Comparison of ENCODE assay signal across 32 cellular contexts in the genomic region with DNA sequence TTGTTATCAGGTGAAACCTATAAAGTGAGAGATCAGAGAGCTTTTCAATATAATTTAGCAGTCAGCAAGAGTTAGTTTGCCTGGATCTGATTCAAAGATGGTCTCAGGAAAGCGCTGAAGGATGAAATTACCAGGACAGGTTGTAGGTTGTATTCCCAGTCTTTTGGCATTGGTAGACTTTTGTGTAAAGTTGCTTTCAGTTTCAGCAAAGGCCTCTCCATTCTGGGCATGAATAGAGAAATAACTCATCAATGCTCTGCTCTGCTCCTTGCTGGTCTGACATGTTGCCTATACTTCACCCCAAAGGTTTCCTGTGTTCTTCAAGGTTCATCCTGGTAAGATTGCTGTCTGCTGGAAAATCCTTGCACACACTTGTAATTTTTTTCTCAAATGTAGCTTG.
"Had no signal": no experiment of that assay in that cellular context is flagged by ENCODE, and none has a peak within 500 bp of the region (broad histone marks: within the 10 kb centered on the region; RNA-seq: fewer than 3 reads in every experiment).

No MANE protein-coding gene starts in this region.

- H3K9me3 Mint-ChIP-seq: activated B cell treated with CpG ODN at 0.5 μM for 24 hours; activated CD8-positive, alpha-beta T cell treated with anti-CD3 and anti-CD28 coated beads for 36 hours; activated naive CD4-positive, alpha-beta T cell treated with anti-CD3 and anti-CD28 coated beads, Interleukin-2, amount 10 ng/mL, durations not matched to agents 7 days and 5 days; activated naive CD4-positive, alpha-beta T cell treated with anti-CD3 and anti-CD28 coated beads, Interleukin-2, amount 50 U/mL, for 72 hours; activated naive CD8-positive, alpha-beta T cell treated with anti-CD3 and anti-CD28 coated beads, Interleukin-2, amount 10 ng/mL, durations not matched to agents 7 days and 5 days; activated T-cell treated with anti-CD3 and anti-CD28 coated beads, Interleukin-2, amount 50 U/mL, for 72 hours; brain had no signal

- H3K36me3 Mint-ChIP-seq: activated CD8-positive, alpha-beta memory T cell treated with anti-CD3 and anti-CD28 coated beads, Interleukin-2, amount 10 ng/mL, durations not matched to agents 7 days and 5 days; activated naive CD4-positive, alpha-beta T cell treated with anti-CD3 and anti-CD28 coated beads, Interleukin-2, amount 10 ng/mL, durations not matched to agents 7 days and 5 days; activated naive CD4-positive, alpha-beta T cell treated with anti-CD3 and anti-CD28 coated beads, Interleukin-2, amount 50 U/mL, for 72 hours; activated naive CD8-positive, alpha-beta T cell treated with anti-CD3 and anti-CD28 coated beads, Interleukin-2, amount 10 ng/mL, durations not matched to agents 7 days and 5 days; brain had no signal

- H3K4me1 ChIP-seq: ascending aorta, breast epithelium, colonic mucosa had no signal

- H3K27me3 Mint-ChIP-seq: activated B cell treated with CpG ODN at 0.5 μM for 24 hours had no signal

- DNase-seq: activated B cell treated with CpG ODN at 0.5 μM for 24 hours; activated CD4-positive, alpha-beta T cell treated with anti-CD3 and anti-CD28 coated beads for 48 hours; activated CD4-positive, alpha-beta T cell treated with anti-CD3 and anti-CD28 coated beads, Interleukin-2, amount 50 U/mL, for 1 hour; activated CD4-positive, alpha-beta T cell treated with anti-CD3 and anti-CD28 coated beads, Interleukin-2, amount 50 U/mL, for 48 hours; activated CD8-positive, alpha-beta memory T cell treated with anti-CD3 and anti-CD28 coated beads, Interleukin-2, amount 10 ng/mL, durations not matched to agents 7 days and 5 days; activated CD8-positive, alpha-beta memory T cell treated with anti-CD3 and anti-CD28 coated beads, Interleukin-2, amount 50 U/mL, for 4 hours; activated CD8-positive, alpha-beta T cell treated with anti-CD3 and anti-CD28 coated beads for 36 hours; activated gamma-delta T cell; activated naive CD4-positive, alpha-beta T cell; activated naive CD4-positive, alpha-beta T cell treated with anti-CD3 and anti-CD28 coated beads, Interleukin-2, amount 10 ng/mL, durations not matched to agents 7 days and 5 days; activated naive CD8-positive, alpha-beta T cell treated with anti-CD3 and anti-CD28 coated beads, Interleukin-2, amount 10 ng/mL, durations not matched to agents 7 days and 5 days; activated T-cell treated with anti-CD3 and anti-CD28 coated beads, Interleukin-2, amount 50 U/mL, for 1 hour; activated T-cell treated with anti-CD3 and anti-CD28 coated beads, Interleukin-2, amount 50 U/mL, for 72 hours; central memory CD4-positive, alpha-beta T cell; cerebellar nuclear complex; colonic mucosa; effector CD8-positive, alpha-beta T cell; foreskin fibroblast; head of caudate nucleus; T-helper 2 cell; WERI-Rb-1 had no signal

- H3K36me3 ChIP-seq: ascending aorta, breast epithelium, cardiac muscle cell, colonic mucosa, WERI-Rb-1 had no signal

- ATAC-seq: activated CD4-positive, CD25-positive, alpha-beta regulatory T cell treated with anti-CD3 and anti-CD28 coated beads, Interleukin-2, amount 50 U/mL, for 24 hours; activated CD8-positive, alpha-beta memory T cell treated with anti-CD3 and anti-CD28 coated beads, Interleukin-2, amount 10 ng/mL, durations not matched to agents 7 days and 5 days; activated CD8-positive, alpha-beta T cell treated with anti-CD3 and anti-CD28 coated beads for 36 hours; activated naive CD4-positive, alpha-beta T cell treated with anti-CD3 and anti-CD28 coated beads, Interleukin-2, amount 50 U/mL, for 72 hours; activated T-cell treated with anti-CD3 and anti-CD28 coated beads, Interleukin-2, amount 50 U/mL, for 72 hours had no signal

- FAIRE-seq: endometrium, endothelial cell of umbilical vein, frontal cortex, TTC549 had no signal

- H3K27ac ChIP-seq: ascending aorta, breast epithelium, cardiac muscle cell, colonic mucosa, epithelial cell of prostate, WERI-Rb-1 had no signal

- H3K9me3 ChIP-seq: ascending aorta, breast epithelium, colonic mucosa had no signal

- H3K4me1 Mint-ChIP-seq: activated B cell treated with CpG ODN at 0.5 μM for 24 hours; activated naive CD4-positive, alpha-beta T cell treated with anti-CD3 and anti-CD28 coated beads, Interleukin-2, amount 10 ng/mL, durations not matched to agents 7 days and 5 days had no signal

- H3K27me3 ChIP-seq: ascending aorta, breast epithelium, cardiac muscle cell, colonic mucosa had no signal

- H3K4me3 ChIP-seq: ascending aorta, breast epithelium, cardiac muscle cell, colonic mucosa had no signal

- H3K4me3 Mint-ChIP-seq: activated B cell treated with CpG ODN at 0.5 μM for 24 hours; activated CD8-positive, alpha-beta memory T cell treated with anti-CD3 and anti-CD28 coated beads, Interleukin-2, amount 10 ng/mL, durations not matched to agents 7 days and 5 days; activated CD8-positive, alpha-beta T cell treated with anti-CD3 and anti-CD28 coated beads for 36 hours; activated naive CD4-positive, alpha-beta T cell treated with anti-CD3 and anti-CD28 coated beads, Interleukin-2, amount 10 ng/mL, durations not matched to agents 7 days and 5 days; activated naive CD8-positive, alpha-beta T cell treated with anti-CD3 and anti-CD28 coated beads, Interleukin-2, amount 10 ng/mL, durations not matched to agents 7 days and 5 days; activated T-cell treated with anti-CD3 and anti-CD28 coated beads, Interleukin-2, amount 50 U/mL, for 72 hours; brain had no signal

- H3K27ac Mint-ChIP-seq: activated B cell treated with CpG ODN at 0.5 μM for 24 hours; activated CD8-positive, alpha-beta memory T cell treated with anti-CD3 and anti-CD28 coated beads, Interleukin-2, amount 10 ng/mL, durations not matched to agents 7 days and 5 days; activated CD8-positive, alpha-beta T cell treated with anti-CD3 and anti-CD28 coated beads for 36 hours; activated naive CD4-positive, alpha-beta T cell treated with anti-CD3 and anti-CD28 coated beads, Interleukin-2, amount 10 ng/mL, durations not matched to agents 7 days and 5 days; activated naive CD4-positive, alpha-beta T cell treated with anti-CD3 and anti-CD28 coated beads, Interleukin-2, amount 50 U/mL, for 72 hours; activated naive CD8-positive, alpha-beta T cell treated with anti-CD3 and anti-CD28 coated beads, Interleukin-2, amount 10 ng/mL, durations not matched to agents 7 days and 5 days; activated T-cell treated with anti-CD3 and anti-CD28 coated beads, Interleukin-2, amount 50 U/mL, for 72 hours had no signal
